In the genomic region with DNA sequence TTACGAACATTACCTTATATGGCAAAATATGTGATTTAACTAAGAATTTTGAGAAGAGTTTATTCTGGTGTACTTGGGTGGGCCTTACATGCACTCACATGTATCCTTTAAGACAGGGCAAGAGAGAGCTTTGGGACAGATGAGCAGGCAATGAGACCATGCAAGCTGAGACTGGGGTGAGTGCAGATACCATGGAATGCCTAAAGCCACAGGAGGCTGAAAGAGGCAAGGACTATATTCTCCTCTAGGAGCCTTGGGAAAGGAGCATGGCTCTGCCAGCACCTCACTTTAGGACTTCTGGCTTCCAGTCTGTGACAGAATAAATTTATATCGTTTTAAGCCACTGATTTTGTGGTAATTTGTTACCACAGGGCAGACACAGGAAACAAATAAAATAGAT, we compare ENCODE assay signal across 1 cellular context.
TF ChIP-seq lines count a peak whose summit lies in the region.

No MANE protein-coding gene starts in this region.

TF ChIP-seq in GM23338, 12 proteins besides CTCF, POLR2A, EP300 and RAD21 (continued from another document):
- no peak for TF ChIP-seq REST (IDR thresholded peaks at IDR 0.05; ENCODE audit: unreplicated experiment)
TF ChIP-seq in GM23338: peak in this region for 0.
